10 cellular contexts compared by ENCODE assay signal in the genomic region with DNA sequence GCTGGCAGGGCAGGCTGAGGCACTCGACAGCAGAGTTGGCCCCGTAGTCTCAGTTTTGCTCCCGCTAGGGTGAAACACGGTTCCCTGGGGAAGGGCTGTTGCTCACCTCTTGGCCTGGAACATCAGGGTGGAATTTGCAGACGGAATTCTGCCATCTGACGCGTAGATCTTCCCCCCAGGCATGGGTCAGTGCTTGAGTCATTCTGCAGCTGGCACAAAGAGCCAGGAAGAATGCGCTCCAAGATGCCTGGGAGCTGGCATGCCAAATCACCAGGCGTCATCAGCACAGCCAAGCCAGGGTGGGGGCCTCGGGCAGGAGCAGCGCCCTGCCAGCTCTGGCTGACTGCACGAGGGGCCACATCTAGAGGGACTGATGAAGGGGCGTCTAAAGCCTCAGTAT. TPM values are rescaled to one million over a fixed set of nuclear protein-coding genes. Genes with fewer than 3 reads are reported as not detected.
DNase-seq lines count a peak whose midpoint lies in the region; ATAC-seq and TF ChIP-seq lines count a peak whose summit lies in the region.
"Had no signal": no experiment of that assay in that cellular context is flagged by ENCODE, and none has a peak within 500 bp of the region (broad histone marks: within the 10 kb centered on the region; RNA-seq: fewer than 3 reads in every experiment).

No MANE protein-coding gene starts in this region.

- peaks cover 0 to 7% (median 1%) of the 10 kb centered on the region in 3 donors for H3K27me3 Mint-ChIP-seq in CD14-positive monocyte (ENCODE audit: low read depth in 3 of 3)
- H3K27me3 Mint-ChIP-seq in H9 (ENCODE audit: low read depth) = peaks cover 2% of the 10 kb centered on the region; the same call in 1 of the 2 replicates

- no peaks in the 10 kb centered on the region for H3K9me3 ChIP-seq in adipocyte (ENCODE audit: control insufficient read depth, low read length)
- H3K9me3 ChIP-seq in Peyer's patch = no peaks in the 10 kb centered on the region
- no peaks in the 10 kb centered on the region for H3K9me3 ChIP-seq in H9 (ENCODE audit: control insufficient read depth, low read depth, low read length)
- H3K9me3 ChIP-seq: spleen had no signal

- no peak overlapping the region for H3K4me2 ChIP-seq in H9 (ENCODE audit: insufficient read depth, insufficient read length, low read length)

- H3K36me3 Mint-ChIP-seq in CD14-positive monocyte (peaks cover 27 to 39% of the 10 kb centered on the region in 2 donors), H9 (ENCODE audit: insufficient read depth in 1 of 3, low read depth in 3 of 3) (no peaks in the 10 kb centered on the region; a peak in 1 of 7 replicates)

- no peak overlapping the region for H2BK5ac ChIP-seq in H9 (ENCODE audit: insufficient read length, low read length)

- no peak overlapping the region for H3K4ac ChIP-seq in H9 (ENCODE audit: low read depth, low read length)

- H4K91ac ChIP-seq in H9 (ENCODE audit: insufficient read length, low read depth, low read length) = no peak overlapping the region

- H2BK120ac ChIP-seq in H9 (ENCODE audit: low read depth, low read length, poor library complexity, severe bottlenecking) = no peak overlapping the region

- H4K8ac ChIP-seq in H9 (replicated peaks; ENCODE audit: insufficient read length, low read depth, low read length) = no peak overlapping the region

- H3K79me2 ChIP-seq in H9 (ENCODE audit: insufficient read depth, low read length) = no peaks in the 10 kb centered on the region

- peak; percentile 96 for DNase-seq in ELR (ENCODE audit: low read depth)
- DNase-seq in adipocyte (ENCODE audit: low read depth) = peak; percentile 92
- peak; percentile 69 for DNase-seq in glomerular endothelial cell (ENCODE audit: extremely low read depth, low read depth, low spot score)
- DNase-seq in skeletal muscle cell (ENCODE audit: low read depth) = peak; percentile 79
- no peak for DNase-seq in CD14-positive monocyte (ENCODE audit: low spot score)
- DNase-seq in Peyer's patch = no peak
- DNase-seq in H9 = no peak
- DNase-seq: spleen had no signal

- no CpG with 5 or more reads among the region's 13 CpGs for WGBS in H9 (ENCODE audit: extremely low coverage, insufficient read length, low lambda C conversion rate)

- H2AK5ac ChIP-seq in H9 (ENCODE audit: insufficient read length, low read length) = no peak overlapping the region

- H3K4me1 Mint-ChIP-seq in CD14-positive monocyte = peaks cover 79% of the 10 kb centered on the region
- peaks cover 17 to 31% of the 10 kb centered on the region in 2 experiments for H3K4me1 Mint-ChIP-seq in H9

- peaks cover 57% of the 10 kb centered on the region for H3K4me1 ChIP-seq in adipocyte (ENCODE audit: control insufficient read depth, insufficient read depth, low read length)
- peaks cover 16 to 49% (median 25%) of the 10 kb centered on the region in 4 donors for H3K4me1 ChIP-seq in Peyer's patch
- H3K4me1 ChIP-seq in H9 (ENCODE audit: insufficient read depth, low read length) = no peaks in the 10 kb centered on the region; the same call in 1 of the 2 replicates

- intact Hi-C loops in CD14-positive monocyte (cut with micrococcal nuclease) = loop anchor here in 1 of 2 donors (5.0 kb wide), 1 partner anchor 118 kb away; no protein-coding TSS in a partner anchor

- H3K4me3 Mint-ChIP-seq in CD14-positive monocyte (no peak overlapping the region), H9 (no peak overlapping the region; a peak in 1 of 5 replicates)

- H3T11ph ChIP-seq in H9 (ENCODE audit: low read length) = no peak overlapping the region

- H2BK12ac ChIP-seq in H9 (ENCODE audit: insufficient read length, low read depth, low read length) = no peak overlapping the region

- no peak overlapping the region for H4K5ac ChIP-seq in H9 (ENCODE audit: insufficient read length, low read depth, low read length)

- H3K27ac ChIP-seq in Peyer's patch (peak overlapping the region in 2 of 4 donors; percentile 68 to 83), H9 (ENCODE audit: insufficient read length, low read depth, low read length) (no peak overlapping the region)
- H3K27ac ChIP-seq: cardiac muscle cell had no signal

- H3K27me3 ChIP-seq in adipocyte (replicated peaks; ENCODE audit: control insufficient read depth, insufficient read depth, low read length) (peaks cover 20% of the 10 kb centered on the region), Peyer's patch (no peaks in the 10 kb centered on the region), H9 (ENCODE audit: insufficient read depth, low read length) (no peaks in the 10 kb centered on the region)
- H3K27me3 ChIP-seq: cardiac muscle cell had no signal

- no peak overlapping the region for H3K23ac ChIP-seq in H9 (ENCODE audit: insufficient read length, low read depth, low read length)

- H3K36me3 ChIP-seq in adipocyte (ENCODE audit: control insufficient read depth, insufficient read depth, low read length, severe bottlenecking) (no peaks in the 10 kb centered on the region), Peyer's patch (peaks cover 0 to 6% (median 0%) of the 10 kb centered on the region in 3 donors)
- H3K36me3 ChIP-seq: cardiac muscle cell had no signal

- no peaks in the 10 kb centered on the region for H3K79me1 ChIP-seq in H9 (ENCODE audit: insufficient read depth, low read depth, low read length, poor library complexity, severe bottlenecking)

- H3K56ac ChIP-seq in H9 (ENCODE audit: insufficient read length, low read depth, low read length) = no peak overlapping the region

- H3K14ac ChIP-seq in H9 (ENCODE audit: insufficient read depth, low read length) = no peak overlapping the region; the same call in 1 of the 2 replicates

- ATAC-seq in HG02610 (IDR thresholded peaks at IDR 0.05; ENCODE audit: unreplicated experiment) = no peak

- H2BK20ac ChIP-seq in H9 (ENCODE audit: low read depth, low read length, poor library complexity, severe bottlenecking) = no peak overlapping the region

- no peaks in the 10 kb centered on the region for H4K20me1 ChIP-seq in H9 (ENCODE audit: control insufficient read depth, insufficient read depth, insufficient read length)

- H3K27ac Mint-ChIP-seq in CD14-positive monocyte (peak overlapping the region in 1 of 7 donors; percentile 22), H9 (no peak overlapping the region)

- no peak overlapping the region for H2BK15ac ChIP-seq in H9 (ENCODE audit: low read depth, low read length)

- H2AFZ ChIP-seq in H9 (ENCODE audit: low read length) = no peak overlapping the region

- no peak overlapping the region for H3K4me3 ChIP-seq in adipocyte (ENCODE audit: low read length)
- H3K4me3 ChIP-seq in skeletal muscle cell (ENCODE audit: low read depth, low read length) = no peak overlapping the region
- H3K4me3 ChIP-seq in Peyer's patch = no peak overlapping the region
- H3K4me3 ChIP-seq: cardiac muscle cell, spleen had no signal

- TF ChIP-seq POLR2A in Peyer's patch (IDR thresholded peaks at IDR 0.05) = no peak

- H3K18ac ChIP-seq in H9 (ENCODE audit: insufficient read length, low read depth, low read length) = no peak overlapping the region

- H3K23me2 ChIP-seq in H9 (ENCODE audit: insufficient read length, low read depth, low read length, poor library complexity, severe bottlenecking) = no peaks in the 10 kb centered on the region

- no peaks in the 10 kb centered on the region for H3K9me3 Mint-ChIP-seq in CD14-positive monocyte
- no peaks in the 10 kb centered on the region for H3K9me3 Mint-ChIP-seq in H9

- no peak for TF ChIP-seq CTCF in CD14-positive monocyte (IDR thresholded peaks at IDR 0.05)
- TF ChIP-seq CTCF in Peyer's patch (IDR thresholded peaks at IDR 0.05) = no peak
- no peak for TF ChIP-seq CTCF in H9 (conservative IDR thresholded peaks at IDR 0.05)

- H3K9ac ChIP-seq in adipocyte (ENCODE audit: low read length) = no peak overlapping the region
- no peak overlapping the region for H3K9ac ChIP-seq in H9 (ENCODE audit: extremely low read depth, insufficient read length, low read length)

RNA-seq across cellular contexts. Expression of a gene that starts 42.7 kb away (rescaled TPM):
- total RNA-seq in glomerular endothelial cell (103 and 209 TPM in 2 replicates), Peyer's patch (10 to 100 TPM; 31.5 to 91.6 (median 55.6) TPM), H9 (2021) (46.5 and 48.3 TPM in 2 replicates)
- 10 to 100 TPM; 22.7 to 23.6 TPM for polyA plus RNA-seq in CD14-positive monocyte

Comparison
In these comparisons a context has a peak if more than half of its experiments do, and no peak if none do; other contexts are left out.
1. DNase-seq: peak in ELR (single experiment), adipocyte (single experiment), glomerular endothelial cell (single experiment) and skeletal muscle cell (single experiment); none in CD14-positive monocyte (single experiment), Peyer's patch (0 of 3) and H9 (single experiment).